ENCODE assay signal across 11 cellular contexts in the genomic region with DNA sequence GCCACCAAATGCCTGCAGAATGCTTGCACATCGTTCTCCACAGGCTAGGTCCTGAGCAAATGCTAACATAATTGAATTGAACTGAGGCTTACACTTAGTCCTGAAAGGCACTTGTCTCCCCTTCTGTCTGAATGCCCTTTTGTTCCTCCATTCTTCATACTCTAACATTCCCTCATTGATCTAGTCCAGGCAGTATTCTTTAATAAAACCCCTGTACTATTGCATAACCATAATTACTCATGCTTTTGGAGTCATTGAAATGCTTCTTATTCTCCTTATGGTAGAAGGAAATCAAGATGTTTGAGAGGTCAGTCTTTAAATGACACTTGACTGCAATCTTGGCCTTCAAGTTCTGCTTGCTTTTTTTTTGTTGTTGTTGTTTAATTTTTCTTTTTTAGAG. TPM values are rescaled to one million over a fixed set of nuclear protein-coding genes. Genes with fewer than 3 reads are reported as not detected.
DNase-seq lines count a peak whose midpoint lies in the region; ATAC-seq and TF ChIP-seq lines count a peak whose summit lies in the region.
"Had no signal": no experiment of that assay in that cellular context is flagged by ENCODE, and none has a peak within 500 bp of the region (broad histone marks: within the 10 kb centered on the region; RNA-seq: fewer than 3 reads in every experiment).

No MANE protein-coding gene starts in this region.

- 67 to 89% methylated on average over 1 of the region's 1 CpG for WGBS in lung, 2 donors

- H3K9me3 ChIP-seq in lung (ENCODE audit: control insufficient read depth in 2 of 2, insufficient read depth in 1 of 2, low read length in 1 of 2) (no peaks in the 10 kb centered on the region), uterus (no peaks in the 10 kb centered on the region)
- H3K9me3 ChIP-seq: Caco-2 had no signal

- H3K36me3 ChIP-seq in lung (ENCODE audit: control insufficient read depth in 2 of 2, insufficient read depth in 2 of 2, low read length in 2 of 2): peaks cover 20 to 21% of the 10 kb centered on the region in 2 donors
- H3K36me3 ChIP-seq in uterus: no peaks in the 10 kb centered on the region

- H3K27ac ChIP-seq in caudate nucleus (ENCODE audit: low read depth, low read length) (peak overlapping the region; percentile 44), lung (ENCODE audit: low read depth in 1 of 2, low read length in 1 of 2) (peak overlapping the region in 1 of 2 donors; percentile 63), uterus (no peak overlapping the region)

- no peak for TF ChIP-seq RAD21 in Ishikawa (IDR thresholded peaks at IDR 0.05; ENCODE audit: low read depth)

- TF ChIP-seq CTCF in AG10803 (conservative IDR thresholded peaks at IDR 0.05; ENCODE audit: low read length) (no peak), lung (IDR thresholded peaks at IDR 0.05; ENCODE audit: control extremely low read depth, extremely low read depth) (no peak), uterus (IDR thresholded peaks at IDR 0.05) (no peak)

- TF ChIP-seq EP300 in Ishikawa (IDR thresholded peaks at IDR 0.05; ENCODE audit: borderline replicate concordance): no peak

- H3K4me3 ChIP-seq in AG10803 (ENCODE audit: low read length): no peak overlapping the region
- no peak overlapping the region for H3K4me3 ChIP-seq in lung
- H3K4me3 ChIP-seq in uterus: no peak overlapping the region

- peak; percentile 62 for DNase-seq in AG10803 (ENCODE audit: low read depth)
- DNase-seq in caudate nucleus (lab: John Stamatoyannopoulos, UW): no peak
- no peak for DNase-seq in lung (ENCODE audit: low spot score)
- no peak for DNase-seq in DMS 273 (lab: John Stamatoyannopoulos, UW; ENCODE audit: unreplicated experiment)
- DNase-seq in uterus: no peak
- DNase-seq in HK-2 (ENCODE audit: unreplicated experiment): no peak
- no peak for DNase-seq in NCI-H345 (lab: John Stamatoyannopoulos, UW)
- DNase-seq: activated naive CD8-positive, alpha-beta T cell treated with anti-CD3 and anti-CD28 coated beads, Interleukin-2, amount 10 ng/mL, durations not matched to agents 7 days and 5 days; Caco-2 had no signal

- peak; percentile 27 for ATAC-seq in lung (ENCODE audit: insufficient read depth, low FRiP score)
- ATAC-seq: activated CD4-positive, CD25-positive, alpha-beta regulatory T cell treated with anti-CD3 and anti-CD28 coated beads, Interleukin-2, amount 50 U/mL, for 24 hours had no signal

- H3K4me1 ChIP-seq in lung (ENCODE audit: control insufficient read depth in 2 of 2, insufficient read depth in 2 of 2, low read length in 2 of 2) (peaks cover 6 to 18% of the 10 kb centered on the region in 2 donors), uterus (no peaks in the 10 kb centered on the region)

- intact Hi-C loops in uterus (cut with DNase I; ENCODE audit: low total_unique reads): no loop called here

- no peak for TF ChIP-seq POLR2A in uterus (IDR thresholded peaks at IDR 0.05)

- H3K27me3 ChIP-seq in lung (ENCODE audit: control insufficient read depth, insufficient read depth) (no peaks in the 10 kb centered on the region), uterus (no peaks in the 10 kb centered on the region)

TF ChIP-seq in Ishikawa, 13 proteins besides CTCF, POLR2A, EP300 and RAD21:
- TF ChIP-seq CEBPB (IDR thresholded peaks at IDR 0.05) (peak; percentile 51; the same call in 1 of the 2 replicates), MAX (IDR thresholded peaks at IDR 0.05) (no peak)
TF ChIP-seq in Ishikawa: peak in this region for 1.

RNA-seq across cellular contexts. Expression of gene PI4K2A, which starts 7.1 kb away (rescaled TPM):
- 10 to 100 TPM; 15.0 to 22.4 TPM for total RNA-seq in lung
- 10 to 100 TPM; 12.3 to 14.6 TPM for polyA plus RNA-seq in lung
- total RNA-seq in uterus: 10 to 100 TPM in 3 of 4 donors, 1 to 10 TPM in 1; 5.6 to 14.7 (median 11.9) TPM

RNA-seq across cellular contexts. Expression of gene MORN4, which starts 14.3 kb away (rescaled TPM):
- total RNA-seq in lung (10 to 100 TPM in 1 of 2 donors, 1 to 10 TPM in 1; 5.7 to 16.1 TPM), uterus (10 to 100 TPM in 3 of 4 donors, 1 to 10 TPM in 1; 3.1 to 11.5 (median 10.8) TPM)
- polyA plus RNA-seq in lung: 1 to 10 TPM; 4.1 to 8.3 TPM

RNA-seq across cellular contexts. Expression of gene AVPI1, which starts 39.5 kb away (rescaled TPM):
- total RNA-seq in lung (10 to 100 TPM; 16.8 to 26.8 TPM), uterus (10 to 100 TPM in 2 of 4 donors, 1 to 10 TPM in 1, under 1 TPM in 1; 0.51 to 15.1 (median 10.8) TPM)
- 10 to 100 TPM; 15.1 to 18.9 TPM for polyA plus RNA-seq in lung

RNA-seq across cellular contexts. Expression of gene C10orf62, which starts 58.0 kb away (rescaled TPM):
- total RNA-seq in lung (under 1 TPM in 1 of 2 donors, not detected in 1; 0.21 TPM), uterus (not detected)
- polyA plus RNA-seq in lung: not detected
- total RNA-seq: activated naive CD8-positive, alpha-beta T cell treated with anti-CD3 and anti-CD28 coated beads, Interleukin-2, amount 10 ng/mL, durations not matched to agents 7 days and 5 days; Caco-2 had no signal
